ENCODE assay signal across 8 cellular contexts in the genomic region with DNA sequence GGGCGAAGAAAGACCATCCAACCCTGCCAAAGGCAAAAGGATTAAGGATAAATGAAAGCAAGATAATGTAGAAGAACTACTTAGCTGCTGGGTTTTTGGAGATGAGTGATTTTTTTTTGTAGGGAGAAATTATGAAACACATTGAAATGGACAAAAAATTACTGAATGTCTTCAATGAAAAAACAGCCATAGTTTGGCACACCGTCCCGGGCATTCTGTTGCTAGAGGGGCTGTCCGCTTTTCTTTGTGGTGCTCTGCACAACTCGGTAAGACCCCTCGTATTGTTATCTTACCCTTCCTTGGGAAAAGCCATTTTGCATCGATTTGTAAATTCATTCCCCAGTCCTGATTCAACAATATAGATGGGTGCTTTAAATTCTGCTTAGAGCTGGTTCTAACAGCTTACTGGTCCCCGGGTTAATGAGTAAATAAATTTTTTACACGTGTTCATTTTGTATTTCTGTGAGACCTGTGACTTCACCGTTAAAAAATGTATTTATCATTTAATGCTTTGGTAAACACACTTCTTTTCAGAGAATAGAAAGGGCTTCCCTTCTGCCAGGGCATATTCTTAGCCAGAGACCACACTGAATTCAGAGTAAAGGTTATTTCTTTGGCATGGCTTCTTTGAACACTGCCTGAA. TPM values are rescaled to one million over a fixed set of nuclear protein-coding genes. Genes with fewer than 3 reads are reported as not detected.
A peak's percentile ranks its signal among the peaks of the same experiment; 100 is the strongest.
DNase-seq lines count a peak whose midpoint lies in the region; ATAC-seq, FAIRE-seq and TF ChIP-seq lines count a peak whose summit lies in the region.

No MANE protein-coding gene starts in this region.

- no peaks in the 10 kb centered on the region for H3K27me3 Mint-ChIP-seq in astrocyte (ENCODE audit: low read depth, unreplicated experiment)
- H3K27me3 Mint-ChIP-seq in endothelial cell (ENCODE audit: unreplicated experiment), result peaks cover 4% of the 10 kb centered on the region

- DNase-seq in A172 (ENCODE audit: low spot score) (peak; percentile 36), HL-60 (ENCODE audit: low read depth in 1 of 2, low spot score in 1 of 2) (no peak), astrocyte (ENCODE audit: low read depth) (peak; percentile 34), lower lobe of right lung (no peak), posterior vena cava (ENCODE audit: low spot score) (no peak), endothelial cell (ENCODE audit: low spot score) (no peak)

- ATAC-seq in lower lobe of right lung (no peak), GM21576 (IDR thresholded peaks at IDR 0.05; ENCODE audit: unreplicated experiment) (no peak), HG03457 (IDR thresholded peaks at IDR 0.05; ENCODE audit: unreplicated experiment) (no peak)

- TF ChIP-seq CTCF in HL-60 (IDR thresholded peaks at IDR 0.05; ENCODE audit: insufficient read depth, low read length), result no peak
- TF ChIP-seq CTCF in astrocyte (IDR thresholded peaks at IDR 0.05; ENCODE audit: insufficient read depth, low read depth, low read length), result no peak
- TF ChIP-seq CTCF in lower lobe of right lung (IDR thresholded peaks at IDR 0.05), result no peak
- no peak for TF ChIP-seq CTCF in endothelial cell (IDR thresholded peaks at IDR 0.05; ENCODE audit: unreplicated experiment)

- H3K27ac ChIP-seq in HL-60 (replicated peaks) (no peak overlapping the region; the same call in 1 of the 2 replicates), astrocyte (ENCODE audit: low read depth, low read length) (peak overlapping the region; percentile 100), lower lobe of right lung (peak overlapping the region; percentile 99)

- peaks cover 8% of the 10 kb centered on the region for H3K4me1 Mint-ChIP-seq in astrocyte (ENCODE audit: low read depth, unreplicated experiment)
- H3K4me1 Mint-ChIP-seq in endothelial cell (ENCODE audit: unreplicated experiment), result peaks cover 29% of the 10 kb centered on the region

- peaks cover 28% of the 10 kb centered on the region for H4K20me1 ChIP-seq in astrocyte (ENCODE audit: insufficient read depth, low read length)

- H3K4me1 ChIP-seq in astrocyte (ENCODE audit: insufficient read depth, low read length) (peaks cover 5% of the 10 kb centered on the region), lower lobe of right lung (peaks cover 38% of the 10 kb centered on the region)

- H3K9ac ChIP-seq in astrocyte (ENCODE audit: low read length), result peak overlapping the region; percentile 92

- H3K27me3 ChIP-seq in HL-60 (ENCODE audit: insufficient read depth, poor library complexity, severe bottlenecking) (no peaks in the 10 kb centered on the region), astrocyte (ENCODE audit: insufficient read depth, low read length) (no peaks in the 10 kb centered on the region), lower lobe of right lung (ENCODE audit: low read depth) (no peaks in the 10 kb centered on the region)

- no peaks in the 10 kb centered on the region for H3K36me3 ChIP-seq in astrocyte (ENCODE audit: insufficient read depth, low read length)
- no peaks in the 10 kb centered on the region for H3K36me3 ChIP-seq in lower lobe of right lung

- peak overlapping the region; percentile 99 for H3K4me2 ChIP-seq in astrocyte (ENCODE audit: low read length)

- H3K9me3 Mint-ChIP-seq in astrocyte (ENCODE audit: unreplicated experiment) (no peaks in the 10 kb centered on the region), endothelial cell (ENCODE audit: unreplicated experiment) (no peaks in the 10 kb centered on the region)

- H3K36me3 Mint-ChIP-seq in astrocyte (ENCODE audit: low read depth, unreplicated experiment), result no peaks in the 10 kb centered on the region
- peaks cover 5% of the 10 kb centered on the region for H3K36me3 Mint-ChIP-seq in endothelial cell (ENCODE audit: low read depth, unreplicated experiment)

- no peak overlapping the region for H3K4me3 Mint-ChIP-seq in astrocyte (ENCODE audit: unreplicated experiment)
- no peak overlapping the region for H3K4me3 Mint-ChIP-seq in endothelial cell (ENCODE audit: unreplicated experiment)

- H2AFZ ChIP-seq in astrocyte (ENCODE audit: low read depth, low read length), result peak overlapping the region; percentile 97

- no peaks in the 10 kb centered on the region for H3K9me3 ChIP-seq in astrocyte (ENCODE audit: insufficient read depth, low read depth, low read length)
- H3K9me3 ChIP-seq in lower lobe of right lung, result no peaks in the 10 kb centered on the region

- peaks cover 40% of the 10 kb centered on the region for H3K79me2 ChIP-seq in astrocyte (ENCODE audit: insufficient read depth, low read length)

- peak overlapping the region; percentile 72 for H3K4me3 ChIP-seq in HL-60 (replicated peaks; ENCODE audit: insufficient read depth, low read length)
- peak overlapping the region; percentile 98 for H3K4me3 ChIP-seq in astrocyte (ENCODE audit: insufficient read depth, low read depth, low read length)
- H3K4me3 ChIP-seq in lower lobe of right lung, result peak overlapping the region; percentile 72

- FAIRE-seq in astrocyte (lab: Jason Lieb, UNC), result no peak

- intact Hi-C loops in lower lobe of right lung (cut with DNase I) (no loop called here), posterior vena cava (cut with DNase I) (loop anchor here in 1 of 2 donors (5.0 kb wide), 1 partner anchor 40 kb away; no protein-coding TSS in a partner anchor)

- H3K27ac Mint-ChIP-seq in astrocyte (ENCODE audit: unreplicated experiment), result no peak overlapping the region
- H3K27ac Mint-ChIP-seq in endothelial cell (ENCODE audit: unreplicated experiment), result no peak overlapping the region

RNA-seq across cellular contexts. Expression of gene LAPTM4A, which starts 0.9 kb away (rescaled TPM):
- total RNA-seq in A172 (2014; rRNA removed; shearing (Covaris generic)), result 488 and 537 TPM in 2 replicates
- total RNA-seq in astrocyte (300 and 337 TPM in 2 replicates), lower lobe of right lung (223 TPM), posterior vena cava (100 to 1,000 TPM; 199 to 230 TPM), endothelial cell (ENCODE audit: unreplicated experiment) (264 TPM)

RNA-seq across cellular contexts. Expression of gene MATN3, which starts 39.9 kb away (rescaled TPM):
- 13.4 and 16.1 TPM in 2 replicates for total RNA-seq in A172 (2014; rRNA removed; shearing (Covaris generic))
- 11.4 and 13.3 TPM in 2 replicates for total RNA-seq in astrocyte
- total RNA-seq in lower lobe of right lung, result 8.1 TPM
- total RNA-seq in posterior vena cava, result 1 to 10 TPM; 1.2 to 2.3 TPM
- total RNA-seq in endothelial cell (ENCODE audit: unreplicated experiment), result 8.9 TPM

Comparison
In these comparisons a context has a peak if more than half of its experiments do, and no peak if none do; other contexts are left out.
1. DNase-seq: peak in A172 (single experiment) and astrocyte (single experiment); none in HL-60 (0 of 2), lower lobe of right lung (single experiment), posterior vena cava (single experiment) and endothelial cell (single experiment).
2. Peak in every context shown above with its lines, with median percentiles within 50 percentile points of each other: H3K4me3 ChIP-seq.